ENCODE assay signal across 21 cellular contexts in genomic region chr12:94770777-94771176, GRCh38.
"Had no signal": no experiment of that assay in that cellular context is flagged by ENCODE, and none has a peak within 500 bp of the region (broad histone marks: within the 10 kb centered on the region; RNA-seq: fewer than 3 reads in every experiment).

No MANE protein-coding gene starts in this region.

- H3K4me3 Mint-ChIP-seq: activated CD4-positive, alpha-beta memory T cell treated with anti-CD3 and anti-CD28 coated beads for 36 hours; activated CD8-positive, alpha-beta memory T cell treated with anti-CD3 and anti-CD28 coated beads, Interleukin-2, amount 10 ng/mL, durations not matched to agents 7 days and 5 days; endodermal cell; natural killer cell had no signal

- H3K4me2 ChIP-seq: smooth muscle cell had no signal

- H3K27me3 ChIP-seq: adrenal gland, gastrocnemius medialis, upper lobe of left lung had no signal

- H3K27ac Mint-ChIP-seq: activated CD4-positive, alpha-beta memory T cell treated with anti-CD3 and anti-CD28 coated beads for 36 hours; activated CD8-positive, alpha-beta memory T cell treated with anti-CD3 and anti-CD28 coated beads, Interleukin-2, amount 10 ng/mL, durations not matched to agents 7 days and 5 days; activated T-helper 2 cell treated with anti-CD3 and anti-CD28 coated beads, Interferon-gamma antibody, Interleukin-2, Interleukin-4, amounts not matched to agents 10 μg/mL and 5 μg/mL and 100 μg/mL, durations not matched to agents 14 hours and 24 hours and 36 hours; endodermal cell; natural killer cell; progenitor cell of endocrine pancreas had no signal

- ATAC-seq: activated CD8-positive, alpha-beta memory T cell treated with anti-CD3 and anti-CD28 coated beads, Interleukin-2, amount 10 ng/mL, durations not matched to agents 7 days and 5 days; gastrocnemius medialis; left lobe of liver; natural killer cell; right cardiac atrium; stimulated activated naive CD8-positive, alpha-beta T cell treated with anti-CD3 and anti-CD28 coated beads, Interleukin-15, Interleukin-2, amounts not matched to agents 100 U/mL and 50 U/mL, for 24 hours had no signal

- H3K9me3 Mint-ChIP-seq: activated CD4-positive, alpha-beta memory T cell treated with anti-CD3 and anti-CD28 coated beads for 36 hours; activated T-helper 2 cell treated with anti-CD3 and anti-CD28 coated beads, Interferon-gamma antibody, Interleukin-2, Interleukin-4, amounts not matched to agents 10 μg/mL and 5 μg/mL and 100 μg/mL, durations not matched to agents 14 hours and 24 hours and 36 hours; natural killer cell had no signal

- H3K36me3 Mint-ChIP-seq: activated CD4-positive, alpha-beta memory T cell treated with anti-CD3 and anti-CD28 coated beads for 36 hours; activated CD8-positive, alpha-beta memory T cell treated with anti-CD3 and anti-CD28 coated beads, Interleukin-2, amount 10 ng/mL, durations not matched to agents 7 days and 5 days; natural killer cell had no signal

- H3K4me1 ChIP-seq: adrenal gland, gastrocnemius medialis had no signal

- H3K36me3 ChIP-seq: adrenal gland, gastrocnemius medialis, upper lobe of left lung had no signal

- H3K9me3 ChIP-seq: adrenal gland, gastrocnemius medialis had no signal

- H3K4me3 ChIP-seq: adrenal gland, gastrocnemius medialis, smooth muscle cell, upper lobe of left lung had no signal

- DNase-seq: activated CD4-positive, alpha-beta memory T cell treated with anti-CD3 and anti-CD28 coated beads for 36 hours; activated CD8-positive, alpha-beta memory T cell treated with anti-CD3 and anti-CD28 coated beads, Interleukin-2, amount 10 ng/mL, durations not matched to agents 7 days and 5 days; activated naive CD4-positive, alpha-beta T cell treated with anti-CD3 and anti-CD28 coated beads, Interleukin-2, amount 50 U/mL, for 16 hours; activated T-cell treated with anti-CD3 and anti-CD28 coated beads, Interleukin-2, amount 50 U/mL, for 1 hour; adrenal gland; dorsolateral prefrontal cortex; endodermal cell; erythroblast; gastrocnemius medialis; islet precursor cell; natural killer cell; occipital lobe; right cardiac atrium; stimulated activated CD4-positive, alpha-beta T cell treated with anti-CD3 and anti-CD28 coated beads, Interleukin-4, amount 100 ng/mL, for 4 hours; stimulated activated CD8-positive, alpha-beta memory T cell treated with anti-CD3 and anti-CD28 coated beads, Interleukin-4, amount 100 ng/mL, for 48 hours; stimulated activated naive CD8-positive, alpha-beta T cell treated with anti-CD3 and anti-CD28 coated beads, Interleukin-15, Interleukin-2, amounts not matched to agents 100 U/mL and 50 U/mL, for 24 hours; upper lobe of left lung had no signal

- H3K27me3 Mint-ChIP-seq: progenitor cell of endocrine pancreas had no signal
